Comparison of ENCODE assay signal across 5 cellular contexts in genomic region chr7:45856888-45857287, GRCh38. TPM values are rescaled to one million over a fixed set of nuclear protein-coding genes. Genes with fewer than 3 reads are reported as not detected.
"Had no signal": no experiment of that assay in that cellular context is flagged by ENCODE, and none has a peak within 500 bp of the region (broad histone marks: within the 10 kb centered on the region; RNA-seq: fewer than 3 reads in every experiment).

No MANE protein-coding gene starts in this region.

RNA-seq across cellular contexts. Expression of gene CCDC201, which starts 16.0 kb away (rescaled TPM):
- total RNA-seq: HepG2, HT-29, HT1080, IMR-90 had no signal
- polyA plus RNA-seq: IgD-negative memory B cell, IMR-90 had no signal

RNA-seq across cellular contexts. Expression of gene IGFBP1, which starts 31.4 kb away (rescaled TPM):
- total RNA-seq: HT-29, IMR-90 had no signal
- polyA plus RNA-seq: IgD-negative memory B cell, IMR-90 had no signal
